Comparison of ENCODE assay signal across 15 cellular contexts in genomic region chr4:13701937-13702446, GRCh38.
DNase-seq lines count a peak whose midpoint lies in the region; ATAC-seq and TF ChIP-seq lines count a peak whose summit lies in the region.
"Had no signal": no experiment of that assay in that cellular context is flagged by ENCODE, and none has a peak within 500 bp of the region (broad histone marks: within the 10 kb centered on the region; RNA-seq: fewer than 3 reads in every experiment).

No MANE protein-coding gene starts in this region.

- H3K4me3 ChIP-seq in heart left ventricle: no peak overlapping the region
- H3K4me3 ChIP-seq: coronary artery had no signal

- TF ChIP-seq POLR2A in heart left ventricle (IDR thresholded peaks at IDR 0.05): no peak

- no peaks in the 10 kb centered on the region for H3K9me3 ChIP-seq in heart left ventricle

- H3K27ac ChIP-seq in heart left ventricle: no peak overlapping the region
- H3K27ac ChIP-seq: coronary artery had no signal

- no peak for TF ChIP-seq CTCF in heart left ventricle (IDR thresholded peaks at IDR 0.05)

- intact Hi-C loops in heart left ventricle (cut with DNase I): loop anchor here in 2 of 10 donors (10.0 kb wide), 1 partner anchor 133 kb away; no protein-coding TSS in a partner anchor

- no peak for ATAC-seq in GM19351 (IDR thresholded peaks at IDR 0.05; ENCODE audit: unreplicated experiment)
- no peak for ATAC-seq in heart left ventricle
- ATAC-seq: natural killer cell had no signal

- no peaks in the 10 kb centered on the region for H3K36me3 ChIP-seq in heart left ventricle

- peaks cover 0 to 30% (median 9%) of the 10 kb centered on the region in 12 donors for H3K4me1 ChIP-seq in heart left ventricle

- peak; percentile 37 for DNase-seq in AG20443 (ENCODE audit: low spot score)
- DNase-seq in LHCN-M2 (ENCODE audit: low read depth): peak; percentile 48
- DNase-seq in astrocyte of the hippocampus (ENCODE audit: low read depth, low spot score): peak; percentile 11
- DNase-seq in kidney glomerular epithelial cell (lab: John Stamatoyannopoulos, UW): peak; percentile 75
- DNase-seq in NCI-H1436 treated with DMSO at 0.1 percent for 48 hours (lab: John Stamatoyannopoulos, UW): no peak
- no peak for DNase-seq in ureter (ENCODE audit: low spot score)
- no peak for DNase-seq in heart left ventricle
- DNase-seq: activated T-cell treated with anti-CD3 and anti-CD28 coated beads for 4 hours; CD4-positive, alpha-beta T cell; KBM-7; natural killer cell; NK-92 treated with Interleukin-12 subunit alpha and Interleukin-12 subunit beta, amount 100 ng/mL, for 24 hours; stimulated activated naive CD4-positive, alpha-beta T cell had no signal

- H3K27me3 ChIP-seq in heart left ventricle: no peaks in the 10 kb centered on the region

- WGBS in heart left ventricle, 4 donors: 82 to 92% (median 87%) methylated on average over 2 of the region's 2 CpGs

Comparison
In these comparisons a context has a peak if more than half of its experiments do, and no peak if none do; other contexts are left out.
1. DNase-seq: peak in AG20443 (single experiment), LHCN-M2 (single experiment), astrocyte of the hippocampus (single experiment) and kidney glomerular epithelial cell (single experiment); none in NCI-H1436 treated with DMSO at 0.1 percent for 48 hours (single experiment), ureter (single experiment) and heart left ventricle (0 of 5).